In genomic region chr11:119791047-119791446, GRCh38 we compare ENCODE assay signal across 23 cellular contexts.
DNase-seq lines count a peak whose midpoint lies in the region; ATAC-seq, FAIRE-seq and TF ChIP-seq lines count a peak whose summit lies in the region.
"Had no signal": no experiment of that assay in that cellular context is flagged by ENCODE, and none has a peak within 500 bp of the region (broad histone marks: within the 10 kb centered on the region; RNA-seq: fewer than 3 reads in every experiment).

No MANE protein-coding gene starts in this region.

- H3K79me2 ChIP-seq in astrocyte (ENCODE audit: insufficient read depth, low read length), result no peaks in the 10 kb centered on the region

- DNase-seq in activated effector memory CD4-positive, alpha-beta T cell treated with anti-CD3 and anti-CD28 coated beads, Interleukin-2, amount 50 U/mL, for 16 hours, result peak; percentile 38
- DNase-seq in activated effector memory CD4-positive, alpha-beta T cell treated with Interleukin-2 at 50 U/mL for 16 hours, result no peak
- DNase-seq in astrocyte (ENCODE audit: low read depth) (no peak), islet precursor cell (peak; percentile 50), upper lobe of right lung (peak; percentile 47), SKM-1 treated with dmso at 0.1 percent for 144 hours (lab: John Stamatoyannopoulos, UW; ENCODE audit: unreplicated experiment) (no peak), CD1c-positive myeloid dendritic cell (ENCODE audit: extremely low spot score) (no peak)
- DNase-seq in activated T-cell treated with anti-CD3 and anti-CD28 coated beads, Interleukin-2, amount 50 U/mL, for 4 hours, result no peak
- DNase-seq: 8988T; activated CD4-positive, CD25-positive, alpha-beta regulatory T cell; CD4-positive, alpha-beta T cell; effector CD4-positive, alpha-beta T cell; Karpas-422; NCI-H1436 treated with DMSO at 0.1 percent for 48 hours; stimulated activated naive CD4-positive, alpha-beta T cell; T-cell had no signal

- no peak for TF ChIP-seq CTCF in astrocyte (IDR thresholded peaks at IDR 0.05; ENCODE audit: insufficient read depth, low read depth, low read length)
- no peak for TF ChIP-seq CTCF in upper lobe of right lung (IDR thresholded peaks at IDR 0.05)

- peaks cover 3% of the 10 kb centered on the region for H4K20me1 ChIP-seq in astrocyte (ENCODE audit: insufficient read depth, low read length)

- no peak overlapping the region for H3K4me3 Mint-ChIP-seq in astrocyte (ENCODE audit: unreplicated experiment)
- H3K4me3 Mint-ChIP-seq in activated T-cell treated with anti-CD3 and anti-CD28 coated beads, Interleukin-2, amount 50 U/mL, for 4 hours, result no peak overlapping the region
- H3K4me3 Mint-ChIP-seq: CD4-positive, alpha-beta T cell; T-cell had no signal

- peak overlapping the region; percentile 35 for H2AFZ ChIP-seq in astrocyte (ENCODE audit: low read depth, low read length)

- H3K27me3 ChIP-seq in astrocyte (ENCODE audit: insufficient read depth, low read length), result no peaks in the 10 kb centered on the region
- peaks cover 8% of the 10 kb centered on the region for H3K27me3 ChIP-seq in upper lobe of right lung
- H3K27me3 ChIP-seq: Peyer's patch, SJCRH30, suprapubic skin had no signal

- no peak overlapping the region for H3K9ac ChIP-seq in astrocyte (ENCODE audit: low read length)

- no peaks in the 10 kb centered on the region for H3K36me3 Mint-ChIP-seq in astrocyte (ENCODE audit: low read depth, unreplicated experiment)
- no peaks in the 10 kb centered on the region for H3K36me3 Mint-ChIP-seq in activated T-cell treated with anti-CD3 and anti-CD28 coated beads, Interleukin-2, amount 50 U/mL, for 4 hours (ENCODE audit: insufficient read depth)
- H3K36me3 Mint-ChIP-seq: activated naive CD4-positive, alpha-beta T cell treated with anti-CD3 and anti-CD28 coated beads, Interleukin-2, amount 50 U/mL, for 72 hours; T-cell had no signal

- intact Hi-C loops in upper lobe of right lung (cut with DNase I), result no loop called here

- peaks cover 13% of the 10 kb centered on the region for H3K27me3 Mint-ChIP-seq in astrocyte (ENCODE audit: low read depth, unreplicated experiment)
- H3K27me3 Mint-ChIP-seq in activated T-cell treated with anti-CD3 and anti-CD28 coated beads, Interleukin-2, amount 50 U/mL, for 4 hours (ENCODE audit: low read depth), result peaks cover 28% of the 10 kb centered on the region

- H3K27ac Mint-ChIP-seq in astrocyte (ENCODE audit: unreplicated experiment), result peak overlapping the region; percentile 36
- H3K27ac Mint-ChIP-seq: activated naive CD4-positive, alpha-beta T cell treated with anti-CD3 and anti-CD28 coated beads, Interleukin-2, amount 50 U/mL, for 72 hours; CD4-positive, alpha-beta T cell; progenitor cell of endocrine pancreas; T-cell had no signal

- H3K4me2 ChIP-seq in astrocyte (ENCODE audit: low read length), result peak overlapping the region; percentile 72

- peak overlapping the region; percentile 74 for H3K27ac ChIP-seq in astrocyte (ENCODE audit: low read depth, low read length)
- H3K27ac ChIP-seq in upper lobe of right lung, result no peak overlapping the region
- H3K27ac ChIP-seq: Peyer's patch, SJCRH30, suprapubic skin had no signal

- FAIRE-seq in astrocyte (lab: Jason Lieb, UNC), result no peak
- FAIRE-seq: GM12891 had no signal

- H3K36me3 ChIP-seq in astrocyte (ENCODE audit: insufficient read depth, low read length) (no peaks in the 10 kb centered on the region), upper lobe of right lung (no peaks in the 10 kb centered on the region)
- H3K36me3 ChIP-seq: Peyer's patch, SJCRH30, suprapubic skin had no signal

- H3K4me3 ChIP-seq in astrocyte (ENCODE audit: insufficient read depth, low read depth, low read length), result no peak overlapping the region
- no peak overlapping the region for H3K4me3 ChIP-seq in upper lobe of right lung
- H3K4me3 ChIP-seq: lung, Peyer's patch, SJCRH30, suprapubic skin had no signal

- H3K4me1 ChIP-seq in astrocyte (ENCODE audit: insufficient read depth, low read length), result peaks cover 45% of the 10 kb centered on the region
- H3K4me1 ChIP-seq in upper lobe of right lung, result no peaks in the 10 kb centered on the region
- H3K4me1 ChIP-seq: Peyer's patch, SJCRH30 had no signal

- H3K9me3 Mint-ChIP-seq in astrocyte (ENCODE audit: unreplicated experiment), result no peaks in the 10 kb centered on the region
- H3K9me3 Mint-ChIP-seq in activated T-cell treated with anti-CD3 and anti-CD28 coated beads, Interleukin-2, amount 50 U/mL, for 4 hours, result no peaks in the 10 kb centered on the region
- H3K9me3 Mint-ChIP-seq: activated naive CD4-positive, alpha-beta T cell treated with anti-CD3 and anti-CD28 coated beads, Interleukin-2, amount 50 U/mL, for 72 hours; CD4-positive, alpha-beta T cell; T-cell had no signal

- ATAC-seq in upper lobe of right lung, result no peak
- ATAC-seq in activated T-cell treated with anti-CD3 and anti-CD28 coated beads, Interleukin-2, amount 50 U/mL, for 4 hours, result no peak
- ATAC-seq: activated naive CD4-positive, alpha-beta T cell treated with anti-CD3 and anti-CD28 coated beads, Interleukin-2, amount 50 U/mL, for 72 hours; T-cell had no signal

- H3K9me3 ChIP-seq in astrocyte (ENCODE audit: insufficient read depth, low read depth, low read length) (no peaks in the 10 kb centered on the region), upper lobe of right lung (no peaks in the 10 kb centered on the region)
- H3K9me3 ChIP-seq: Peyer's patch, SJCRH30, suprapubic skin had no signal

- peaks cover 31% of the 10 kb centered on the region for H3K4me1 Mint-ChIP-seq in astrocyte (ENCODE audit: low read depth, unreplicated experiment)
- no peaks in the 10 kb centered on the region for H3K4me1 Mint-ChIP-seq in activated T-cell treated with anti-CD3 and anti-CD28 coated beads, Interleukin-2, amount 50 U/mL, for 4 hours (ENCODE audit: low read depth)
- H3K4me1 Mint-ChIP-seq: T-cell had no signal

Comparison
In these comparisons a context has a peak if more than half of its experiments do, and no peak if none do; other contexts are left out.
1. DNase-seq: peak in activated effector memory CD4-positive, alpha-beta T cell treated with anti-CD3 and anti-CD28 coated beads, Interleukin-2, amount 50 U/mL, for 16 hours (single experiment), islet precursor cell (single experiment) and upper lobe of right lung (single experiment); none in activated effector memory CD4-positive, alpha-beta T cell treated with Interleukin-2 at 50 U/mL for 16 hours (single experiment), astrocyte (single experiment), SKM-1 treated with dmso at 0.1 percent for 144 hours (single experiment), activated T-cell treated with anti-CD3 and anti-CD28 coated beads, Interleukin-2, amount 50 U/mL, for 4 hours (single experiment) and CD1c-positive myeloid dendritic cell (single experiment).